ENCODE assay signal across 10 cellular contexts in genomic region chr19:38900816-38901215, GRCh38. TPM values are rescaled to one million over a fixed set of nuclear protein-coding genes. Genes with fewer than 3 reads are reported as not detected.
DNase-seq lines count a peak whose midpoint lies in the region; ATAC-seq and TF ChIP-seq lines count a peak whose summit lies in the region.
"Had no signal": no experiment of that assay in that cellular context is flagged by ENCODE, and none has a peak within 500 bp of the region (broad histone marks: within the 10 kb centered on the region; RNA-seq: fewer than 3 reads in every experiment).

No MANE protein-coding gene starts in this region.

- TF ChIP-seq EP300 in SK-N-SH (IDR thresholded peaks at IDR 0.05; ENCODE audit: borderline replicate concordance in 1 of 2, low read depth in 1 of 2, low read length in 1 of 2) (no peak), gastroesophageal sphincter (IDR thresholded peaks at IDR 0.05) (no peak)

- DNase-seq in SK-N-SH (no peak), fibroblast of villous mesenchyme (ENCODE audit: low read depth) (peak; percentile 44)
- DNase-seq: foreskin melanocyte had no signal

- WGBS in SK-N-SH (ENCODE audit: low lambda C conversion rate) = 100% methylated on average over 1 of the region's 1 CpG
- 29 to 63% methylated on average over 1 of the region's 1 CpG for WGBS in gastroesophageal sphincter (ENCODE audit: low coverage in 1 of 2), 2 donors

- no peak for ATAC-seq in SK-N-SH treated with all-trans-retinoic acid at 6 μM for 48 hours
- ATAC-seq in GM19395 (IDR thresholded peaks at IDR 0.05; ENCODE audit: unreplicated experiment) = no peak
- no peak for ATAC-seq in GM19455 (IDR thresholded peaks at IDR 0.05; ENCODE audit: unreplicated experiment)
- no peak for ATAC-seq in gastroesophageal sphincter

- peaks cover 4% of the 10 kb centered on the region for H3F3A ChIP-seq in SK-N-SH (replicated peaks; ENCODE audit: insufficient read depth)

- TF ChIP-seq CTCF in SK-N-SH (IDR thresholded peaks at IDR 0.05) (no peak), VCaP (conservative IDR thresholded peaks at IDR 0.05) (no peak), fibroblast of villous mesenchyme (IDR thresholded peaks at IDR 0.05; ENCODE audit: insufficient read depth, low read depth, low read length) (no peak), gastroesophageal sphincter (IDR thresholded peaks at IDR 0.05) (no peak)

- TF ChIP-seq RAD21 in SK-N-SH (IDR thresholded peaks at IDR 0.05; ENCODE audit: low read length) = no peak

- TF ChIP-seq POLR2A in gastroesophageal sphincter (IDR thresholded peaks at IDR 0.05) = no peak

- POLR2A ChIA-PET in SK-N-SH (lab: Yijun Ruan, JAX) = interaction anchor here (1.6 kb wide), 1 partner anchor 38 kb away, joined by 3 read pairs; no protein-coding TSS in a partner anchor

- CTCF ChIA-PET in SK-N-SH (lab: Yijun Ruan, JAX) = interaction anchor here (0.9 to 2.8 kb wide), 7 partner anchors 14 to 495 kb away, joined by 3 to 19 read pairs (median 4); partner anchors contain the start of genes MRPS12 and SARS2

- peaks cover 0 to 9% of the 10 kb centered on the region in 2 experiments; a peak in 2 of 4 replicates for H3K4me1 ChIP-seq in SK-N-SH (ENCODE audit: control insufficient read depth in 1 of 2, insufficient read depth in 2 of 2, low read depth in 1 of 2, low read length in 1 of 2)
- peaks cover 0 to 45% (median 23%) of the 10 kb centered on the region in 3 donors for H3K4me1 ChIP-seq in gastroesophageal sphincter

- H3K79me2 ChIP-seq in SK-N-SH (ENCODE audit: insufficient read depth) = peaks cover 43% of the 10 kb centered on the region

- H3K9me2 ChIP-seq in SK-N-SH = no peaks in the 10 kb centered on the region

- H3K4me3 ChIP-seq in SK-N-SH (ENCODE audit: low read depth in 2 of 2, low read length in 1 of 2) (peak overlapping the region; percentile 66 to 92), fibroblast of villous mesenchyme (ENCODE audit: low read depth, low read length) (peak overlapping the region; percentile 94), skin epidermis (peak overlapping the region in 4 of 7 experiments; percentile 73 to 85 (median 76)), gastroesophageal sphincter (peak overlapping the region in 1 of 2 donors; percentile 73)

- H2AFZ ChIP-seq in SK-N-SH (ENCODE audit: low read depth) = peak overlapping the region; percentile 88; the same call in 1 of the 2 replicates

- H3K36me3 ChIP-seq in SK-N-SH (replicated peaks in 1 of 2; ENCODE audit: control insufficient read depth in 1 of 2, insufficient read depth in 2 of 2, low read length in 1 of 2) (peaks cover 0 to 5% of the 10 kb centered on the region in 2 experiments), gastroesophageal sphincter (peaks cover 0 to 16% of the 10 kb centered on the region in 2 donors)

- H3K27ac ChIP-seq in SK-N-SH (ENCODE audit: low read depth in 2 of 2, low read length in 1 of 2) = peak overlapping the region; percentile 51 to 77; a peak in 3 of 4 replicates
- H3K27ac ChIP-seq in VCaP = peak overlapping the region; percentile 70
- H3K27ac ChIP-seq in skin epidermis = peak overlapping the region in 9 of 21 experiments; percentile 82 to 96 (median 90)
- peak overlapping the region in 1 of 4 donors; percentile 92 for H3K27ac ChIP-seq in gastroesophageal sphincter

- peak overlapping the region; percentile 88 for H3K4me2 ChIP-seq in SK-N-SH

- H4K20me1 ChIP-seq in SK-N-SH (ENCODE audit: insufficient read depth) = no peaks in the 10 kb centered on the region

- H3K27me3 ChIP-seq in SK-N-SH (ENCODE audit: insufficient read depth) = no peaks in the 10 kb centered on the region
- no peaks in the 10 kb centered on the region for H3K27me3 ChIP-seq in gastroesophageal sphincter

- no peaks in the 10 kb centered on the region for H3K9me3 ChIP-seq in SK-N-SH
- H3K9me3 ChIP-seq in gastroesophageal sphincter = no peaks in the 10 kb centered on the region

- H3K9ac ChIP-seq in SK-N-SH = peak overlapping the region; percentile 81

TF ChIP-seq in SK-N-SH, 30 proteins besides CTCF, POLR2A, EP300 and RAD21 (continues in another document):
- no peak for TF ChIP-seq USF1 (IDR thresholded peaks at IDR 0.05; ENCODE audit: borderline replicate concordance, low read depth)
- TF ChIP-seq TEAD4 (IDR thresholded peaks at IDR 0.05; ENCODE audit: borderline replicate concordance, insufficient read depth) = no peak
- no peak for TF ChIP-seq EZH2phosphoT487 (IDR thresholded peaks at IDR 0.05; ENCODE audit: borderline replicate concordance, low read depth)
- TF ChIP-seq JUND (IDR thresholded peaks at IDR 0.05) = no peak
- TF ChIP-seq RCOR1 (IDR thresholded peaks at IDR 0.05; ENCODE audit: low read length) = no peak

TF ChIP-seq in SK-N-SH treated with all-trans-retinoic acid at 6 μM for 48 hours, 23 proteins besides CTCF, POLR2A, EP300 and RAD21:
- no peak for TF ChIP-seq ZFP30 (CRISPR knock-in tag; IDR thresholded peaks at IDR 0.05)
- no peak for TF ChIP-seq CSDC2 (CRISPR knock-in tag; IDR thresholded peaks at IDR 0.05)
- no peak for TF ChIP-seq TCF4 (CRISPR knock-in tag; IDR thresholded peaks at IDR 0.05; ENCODE audit: borderline replicate concordance)

RNA-seq across cellular contexts. Expression of gene NFKBIB, which starts 1.0 kb away (rescaled TPM):
- 29.6 and 31.8 TPM in 2 replicates for polyA plus RNA-seq in SK-N-SH (2012; rRNA removed)
- 17.5 and 22.5 TPM in 2 replicates for polyA plus RNA-seq in SK-N-SH (2012; cell fraction: cytosol; rRNA removed)
- 18.6 and 29.5 TPM in 2 replicates for polyA plus RNA-seq in SK-N-SH (2012; cell fraction: nucleus; rRNA removed)
- 7.3 and 13.9 TPM in 2 replicates for total RNA-seq in fibroblast of villous mesenchyme
- total RNA-seq in gastroesophageal sphincter = 10 to 100 TPM; 18.5 to 37.6 (median 26.8) TPM

RNA-seq across cellular contexts. Expression of gene SIRT2, which starts 1.4 kb away (rescaled TPM):
- 37.9 and 39.3 TPM in 2 replicates for polyA plus RNA-seq in SK-N-SH (2012; rRNA removed)
- 17.9 and 27.7 TPM in 2 replicates for polyA plus RNA-seq in SK-N-SH (2012; cell fraction: cytosol; rRNA removed)
- 86.3 and 93.6 TPM in 2 replicates for polyA plus RNA-seq in SK-N-SH (2012; cell fraction: nucleus; rRNA removed)
- total RNA-seq in fibroblast of villous mesenchyme (45.3 and 57.0 TPM in 2 replicates), gastroesophageal sphincter (100 to 1,000 TPM in 1 of 4 donors, 10 to 100 TPM in 3; 73.9 to 106 (median 80.5) TPM)

RNA-seq across cellular contexts. Expression of gene CCER2, which starts 11.2 kb away (rescaled TPM):
- polyA plus RNA-seq in SK-N-SH (2012; rRNA removed) = 0.36 and 0.70 TPM in 2 replicates
- polyA plus RNA-seq in SK-N-SH (2012; cell fraction: cytosol; rRNA removed) = 0.12 and 0.15 TPM in 2 replicates
- 4.9 and 7.5 TPM in 2 replicates for polyA plus RNA-seq in SK-N-SH (2012; cell fraction: nucleus; rRNA removed)
- total RNA-seq in fibroblast of villous mesenchyme (not detected in 2 replicates), gastroesophageal sphincter (1 to 10 TPM in 1 of 4 donors, under 1 TPM in 1, not detected in 2; 0.94 to 1.4 TPM)
- total RNA-seq: SK-MEL-5 had no signal

RNA-seq across cellular contexts. Expression of gene RINL, which starts 22.7 kb away (rescaled TPM):
- polyA plus RNA-seq in SK-N-SH (2012; rRNA removed) = 3.8 and 4.0 TPM in 2 replicates
- polyA plus RNA-seq in SK-N-SH (2012; cell fraction: cytosol; rRNA removed) = 2.4 and 3.4 TPM in 2 replicates
- 3.9 and 4.6 TPM in 2 replicates for polyA plus RNA-seq in SK-N-SH (2012; cell fraction: nucleus; rRNA removed)
- 1.3 TPM in 2 replicates for total RNA-seq in fibroblast of villous mesenchyme
- total RNA-seq in gastroesophageal sphincter = 1 to 10 TPM; 1.2 to 8.2 (median 4.1) TPM

RNA-seq across cellular contexts. Expression of gene SARS2, which starts 29.7 kb away (rescaled TPM):
- 36.5 and 39.8 TPM in 2 replicates for polyA plus RNA-seq in SK-N-SH (2012; rRNA removed)
- 6.7 and 12.2 TPM in 2 replicates for polyA plus RNA-seq in SK-N-SH (2012; cell fraction: cytosol; rRNA removed)
- 209 and 249 TPM in 2 replicates for polyA plus RNA-seq in SK-N-SH (2012; cell fraction: nucleus; rRNA removed)
- total RNA-seq in fibroblast of villous mesenchyme (19.0 and 23.8 TPM in 2 replicates), gastroesophageal sphincter (10 to 100 TPM in 3 of 4 donors, 1 to 10 TPM in 1; 9.9 to 13.7 (median 11.9) TPM)
